ENCODE assay signal across 1 cellular context in genomic region chr1:99326215-99326949, GRCh38.
TF ChIP-seq lines count a peak whose summit lies in the region.

No MANE protein-coding gene starts in this region.

TF ChIP-seq in IMR-90, 13 proteins besides CTCF, POLR2A, EP300 and RAD21 (continued from another document):
- no peak for TF ChIP-seq NFE2L2 (IDR thresholded peaks at IDR 0.05; ENCODE audit: low read depth, low read length)
- TF ChIP-seq CEBPB (IDR thresholded peaks at IDR 0.05; ENCODE audit: low read depth, low read length) = no peak
- TF ChIP-seq BHLHE40 (IDR thresholded peaks at IDR 0.05; ENCODE audit: low read depth, low read length) = no peak
- TF ChIP-seq MAZ (IDR thresholded peaks at IDR 0.05; ENCODE audit: borderline replicate concordance, low read depth, low read length) = no peak
- no peak for TF ChIP-seq SMC3 (IDR thresholded peaks at IDR 0.05; ENCODE audit: low read depth, low read length)
- no peak for TF ChIP-seq FOS (IDR thresholded peaks at IDR 0.05; ENCODE audit: low read depth, low read length)
